ENCODE assay signal across 8 cellular contexts in the genomic region with DNA sequence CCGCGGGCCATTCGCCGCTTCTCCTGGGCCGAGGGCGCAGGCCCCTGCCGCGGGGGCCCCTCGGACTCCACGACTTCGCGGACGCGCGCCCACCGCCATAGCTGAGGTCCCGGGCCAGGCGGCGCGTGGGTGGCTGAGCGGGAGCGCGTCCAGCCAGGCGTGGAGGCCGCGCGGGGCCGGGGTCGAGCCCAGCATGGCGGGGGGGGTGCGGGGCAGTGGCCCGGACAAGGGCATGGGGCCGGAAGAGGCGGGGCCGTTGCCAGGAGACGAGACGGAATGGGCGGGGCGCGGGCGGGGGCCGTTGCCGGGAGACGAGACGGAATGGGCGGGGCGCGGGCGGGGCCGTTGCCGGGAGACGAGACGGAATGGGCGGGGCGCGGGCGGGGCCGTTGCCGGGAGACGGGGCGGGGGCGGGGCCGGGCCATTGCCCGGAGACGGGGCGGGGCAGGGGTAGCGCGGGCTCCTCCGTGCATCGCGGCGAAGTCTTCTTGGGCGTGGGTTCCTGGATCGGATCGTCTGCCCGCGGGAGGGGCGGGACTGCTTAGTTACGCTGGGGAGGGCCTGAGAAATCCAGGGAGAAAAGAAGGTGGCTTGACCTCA. TPM values are rescaled to one million over a fixed set of nuclear protein-coding genes. Genes with fewer than 3 reads are reported as not detected.
DNase-seq lines count a peak whose midpoint lies in the region; ATAC-seq and TF ChIP-seq lines count a peak whose summit lies in the region.

No MANE protein-coding gene starts in this region.

- no peak overlapping the region for H3K27ac Mint-ChIP-seq in nephron progenitor cell

- H3K36me3 Mint-ChIP-seq in nephron progenitor cell (ENCODE audit: low read depth): no peaks in the 10 kb centered on the region

- H3K27ac ChIP-seq in stomach: peak overlapping the region; percentile 87 to 95 (median 93)

- peaks cover 0 to 3% (median 0%) of the 10 kb centered on the region in 4 donors for H3K36me3 ChIP-seq in stomach

- H3K4me1 ChIP-seq in stomach: peaks cover 44 to 76% (median 65%) of the 10 kb centered on the region in 4 donors

- no peaks in the 10 kb centered on the region for H3K9me3 Mint-ChIP-seq in nephron progenitor cell

- intact Hi-C loops in stomach (cut with DNase I; ENCODE audit: low total_unique reads): no loop called here

- no peak for TF ChIP-seq EP300 in stomach (IDR thresholded peaks at IDR 0.05)

- H3K27me3 ChIP-seq in stomach: no peaks in the 10 kb centered on the region

- peak overlapping the region; percentile 76 for H3K4me3 Mint-ChIP-seq in nephron progenitor cell

- TF ChIP-seq CTCF in fibroblast of pulmonary artery (IDR thresholded peaks at IDR 0.05; ENCODE audit: low read length, missing control alignments) (no peak), nephron progenitor cell (IDR thresholded peaks at IDR 0.05) (no peak), stomach (IDR thresholded peaks at IDR 0.05) (no peak)

- peaks cover 14% of the 10 kb centered on the region for H3K27me3 Mint-ChIP-seq in nephron progenitor cell (ENCODE audit: low read depth, poor library complexity)

- DNase-seq in COLO829 (ENCODE audit: low spot score): peak; percentile 71
- peak; percentile 68 for DNase-seq in RPMI8226
- DNase-seq in activated T-helper 9 cell treated with anti-CD3 and anti-CD28 coated beads, Interleukin-2, amount 50 U/mL, for 16 hours (ENCODE audit: low read depth): peak; percentile 83
- DNase-seq in fibroblast of pulmonary artery (ENCODE audit: low read depth): peak; percentile 53
- peak; percentile 89 for DNase-seq in nephron progenitor cell
- DNase-seq in stomach: peak; percentile 92

- peak overlapping the region; percentile 41 for H3K4me3 ChIP-seq in fibroblast of pulmonary artery (replicated peaks; ENCODE audit: low read depth, low read length)
- H3K4me3 ChIP-seq in stomach: peak overlapping the region; percentile 63 to 89 (median 74)

- H3K4me1 Mint-ChIP-seq in nephron progenitor cell: peaks cover 37% of the 10 kb centered on the region

- H3K9me3 ChIP-seq in stomach: no peaks in the 10 kb centered on the region

- ATAC-seq in GM19455 (IDR thresholded peaks at IDR 0.05; ENCODE audit: unreplicated experiment) (peak; percentile 56), HG03571 (IDR thresholded peaks at IDR 0.05; ENCODE audit: unreplicated experiment) (peak; percentile 44)

- 0 to 5% (median 2%) methylated on average over 10 to 79 of the region's 79 CpGs for WGBS in stomach, 5 donors

- no peak for TF ChIP-seq POLR2A in stomach (IDR thresholded peaks at IDR 0.05)

RNA-seq across cellular contexts. Expression of gene ADAM8, which starts 14.8 kb away (rescaled TPM):
- 10 to 100 TPM in 1 of 5 donors, 1 to 10 TPM in 3, not detected in 1; 3.3 to 50.8 (median 5.0) TPM for total RNA-seq in stomach
- polyA plus RNA-seq in stomach: 1 to 10 TPM; 1.8 to 4.4 (median 3.6) TPM

RNA-seq across cellular contexts. Expression of gene VENTX, which starts 24.2 kb away (rescaled TPM):
- 1 to 10 TPM in 1 of 5 donors, under 1 TPM in 2, not detected in 2; 0.45 to 3.2 (median 0.58) TPM for total RNA-seq in stomach
- under 1 TPM; 0.15 to 0.75 (median 0.35) TPM for polyA plus RNA-seq in stomach

RNA-seq across cellular contexts. Expression of gene UTF1, which starts 31.8 kb away (rescaled TPM):
- not detected for total RNA-seq in stomach
- not detected for polyA plus RNA-seq in stomach

RNA-seq across cellular contexts. Expression of gene TUBGCP2, which starts 46.8 kb away (rescaled TPM):
- total RNA-seq in stomach: 100 to 1,000 TPM in 1 of 5 donors, 10 to 100 TPM in 4; 18.3 to 117 (median 41.9) TPM
- polyA plus RNA-seq in stomach: 10 to 100 TPM; 40.3 to 89.8 (median 68.7) TPM

RNA-seq across cellular contexts. Expression of gene ZNF511, which starts 46.9 kb away (rescaled TPM):
- 10 to 100 TPM; 12.7 to 82.1 (median 27.2) TPM for total RNA-seq in stomach
- polyA plus RNA-seq in stomach: 10 to 100 TPM; 55.8 to 63.4 (median 60.0) TPM

Comparison
In these comparisons a context has a peak if more than half of its experiments do, and no peak if none do; other contexts are left out.
1. Peak in every context shown above with its lines: DNase-seq, ATAC-seq, H3K4me3 ChIP-seq and H3K27ac ChIP-seq.